In the genomic region with DNA sequence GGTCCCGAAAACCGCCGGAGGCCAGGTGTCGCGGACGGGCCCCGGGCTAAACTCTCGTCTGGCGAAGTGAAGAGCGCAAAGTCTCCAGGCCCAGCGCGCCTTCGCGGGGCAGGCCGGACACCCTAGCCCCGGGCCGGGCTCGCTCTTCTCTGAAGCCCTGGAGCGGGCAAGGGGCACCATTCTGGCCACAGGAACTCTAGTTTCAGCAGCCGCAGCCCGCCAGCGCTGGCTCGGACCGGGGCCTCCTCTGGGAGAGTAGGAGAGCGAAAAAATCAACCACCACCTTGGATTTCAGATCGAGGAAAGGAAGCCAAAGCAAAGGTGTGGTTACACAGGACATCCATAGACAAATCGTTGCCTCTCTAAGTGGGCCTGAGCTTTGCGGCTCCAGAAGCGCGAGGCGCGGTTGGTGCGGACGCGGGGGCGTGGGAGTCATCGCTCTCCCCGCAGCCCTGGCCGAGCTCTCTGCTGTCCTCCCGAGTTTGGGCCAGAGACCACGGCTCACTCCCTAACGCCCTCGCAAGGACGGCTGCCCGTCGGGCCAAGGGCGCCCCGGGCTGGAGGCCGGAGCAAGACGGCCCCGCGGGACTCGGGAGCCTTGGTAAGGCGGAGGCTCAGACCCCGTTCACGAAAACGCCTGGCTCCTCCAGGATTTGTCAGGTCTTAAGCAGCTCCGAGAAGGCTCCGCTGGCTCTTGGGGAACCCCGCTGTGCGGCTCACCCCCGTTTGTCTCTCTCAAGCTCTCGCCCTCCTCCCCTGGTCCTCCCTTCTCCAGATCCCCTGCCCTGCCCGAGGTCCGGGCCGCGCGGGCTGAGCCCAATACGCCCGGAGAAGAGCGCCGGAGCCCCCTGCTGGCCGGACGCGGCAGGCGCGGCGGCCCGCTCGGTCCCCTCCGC, we compare ENCODE assay signal across 8 cellular contexts.
DNase-seq lines count a peak whose midpoint lies in the region; ATAC-seq and TF ChIP-seq lines count a peak whose summit lies in the region.

No MANE protein-coding gene starts in this region.

- peak overlapping the region; percentile 84 for H3K4me3 Mint-ChIP-seq in nephron progenitor cell

- peak; percentile 94 for ATAC-seq in GM19025 (IDR thresholded peaks at IDR 0.05; ENCODE audit: low read depth, unreplicated experiment)
- ATAC-seq in HG03139 (IDR thresholded peaks at IDR 0.05; ENCODE audit: unreplicated experiment), result peak; percentile 93
- ATAC-seq in foreskin keratinocyte, result peak; percentile 95

- no peak overlapping the region for H3K27ac Mint-ChIP-seq in nephron progenitor cell

- DNase-seq in C1 segment of cervical spinal cord (lab: John Stamatoyannopoulos, UW), result peak in 9 of 14 donors; percentile 34 to 78 (median 44)
- peak; percentile 66 for DNase-seq in NCI-H774 (lab: John Stamatoyannopoulos, UW)
- DNase-seq in activated effector memory CD4-positive, alpha-beta T cell treated with Interleukin-2 at 50 U/mL for 16 hours, result peak; percentile 40
- peak in 1 of 2 donors; percentile 69 for DNase-seq in foreskin keratinocyte
- peak; percentile 84 for DNase-seq in nephron progenitor cell
- DNase-seq in tibial artery, result peak; percentile 48 to 70

- H3K27me3 ChIP-seq in foreskin keratinocyte (peaks cover 21% of the 10 kb centered on the region), tibial artery (peaks cover 2 to 45% of the 10 kb centered on the region in 2 donors)

- peaks cover 28% of the 10 kb centered on the region for H3K4me1 Mint-ChIP-seq in nephron progenitor cell

- H3K4me1 ChIP-seq in foreskin keratinocyte (peaks cover 9% of the 10 kb centered on the region), tibial artery (peaks cover 0 to 24% (median 7%) of the 10 kb centered on the region in 4 donors)

- H3K27ac ChIP-seq in foreskin keratinocyte, result no peak overlapping the region
- H3K27ac ChIP-seq in tibial artery, result no peak overlapping the region

- intact Hi-C loops in tibial artery (cut with DNase I; ENCODE audit: low total_unique reads), result no loop called here

- H3K36me3 Mint-ChIP-seq in nephron progenitor cell (ENCODE audit: low read depth), result no peaks in the 10 kb centered on the region

- no peaks in the 10 kb centered on the region for H3K36me3 ChIP-seq in tibial artery

- H3K27me3 Mint-ChIP-seq in nephron progenitor cell (ENCODE audit: low read depth, poor library complexity), result peaks cover 56% of the 10 kb centered on the region

- H3K4me3 ChIP-seq in tibial artery, result peak overlapping the region; percentile 46 to 59

- no peaks in the 10 kb centered on the region for H3K9me3 ChIP-seq in tibial artery

- no peaks in the 10 kb centered on the region for H3K9me3 Mint-ChIP-seq in nephron progenitor cell

- TF ChIP-seq CTCF in foreskin keratinocyte (conservative IDR thresholded peaks at IDR 0.05) (peak; percentile 88), nephron progenitor cell (IDR thresholded peaks at IDR 0.05) (peak; percentile 81), tibial artery (IDR thresholded peaks at IDR 0.05) (peak; percentile 74 to 87)
